ENCODE assay signal across 11 cellular contexts in the genomic region with DNA sequence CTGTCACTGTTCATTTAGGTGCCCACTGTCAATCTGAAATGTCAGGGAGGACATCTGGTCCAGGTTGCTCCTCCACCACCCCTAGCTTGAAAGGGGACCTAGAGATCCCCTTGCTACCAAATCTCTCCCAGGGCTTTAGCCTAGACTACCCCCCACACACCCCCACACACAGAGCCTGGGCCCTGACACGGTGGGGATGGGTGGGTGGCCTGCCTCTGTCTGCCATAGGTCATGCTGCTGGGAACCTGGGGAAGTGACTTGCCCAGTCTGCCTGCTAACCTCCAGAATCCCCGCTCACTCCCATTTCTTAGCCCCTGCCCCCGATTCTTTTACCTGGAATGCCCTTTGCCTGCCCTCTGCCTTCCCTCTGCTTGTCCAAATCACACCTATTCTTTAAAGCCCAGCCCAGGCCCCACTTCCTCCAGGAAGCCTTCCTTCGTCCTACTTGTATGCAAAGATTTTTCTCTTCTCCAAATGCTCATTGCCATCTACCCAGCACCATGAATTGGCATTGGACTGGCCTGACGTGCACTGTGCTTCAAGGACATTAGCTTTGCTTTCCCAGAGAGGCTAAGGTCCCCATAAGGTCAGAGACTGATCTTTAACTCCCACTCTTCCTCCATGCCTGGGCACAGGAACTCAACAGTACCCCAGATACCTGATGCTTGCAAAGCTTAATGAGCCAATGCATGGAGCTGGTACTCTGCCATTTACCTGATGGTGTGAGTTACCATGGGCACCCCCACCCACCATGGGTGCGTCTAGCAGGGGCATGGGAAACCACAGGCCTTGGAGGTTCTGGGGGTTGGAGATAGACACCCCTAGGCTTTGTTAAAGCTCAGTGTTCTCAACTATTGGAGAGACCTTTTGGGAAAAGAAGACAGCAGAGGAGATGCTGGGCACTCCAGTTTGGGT. TPM values are rescaled to one million over a fixed set of nuclear protein-coding genes. Genes with fewer than 3 reads are reported as not detected.
DNase-seq lines count a peak whose midpoint lies in the region; ATAC-seq, FAIRE-seq and TF ChIP-seq lines count a peak whose summit lies in the region.
"Had no signal": no experiment of that assay in that cellular context is flagged by ENCODE, and none has a peak within 500 bp of the region (broad histone marks: within the 10 kb centered on the region; RNA-seq: fewer than 3 reads in every experiment).

No MANE protein-coding gene starts in this region.

- H2BK15ac ChIP-seq in mesenchymal stem cell (ENCODE audit: low read depth, poor library complexity, severe bottlenecking): peak overlapping the region; percentile 76

- no peak for TF ChIP-seq RAD21 in K562 (CRISPR knock-in tag; conservative IDR thresholded peaks at IDR 0.05 in 1 of 2, IDR thresholded peaks at IDR 0.05 in 1 of 2)

- no peak overlapping the region for H2BK5ac ChIP-seq in mesenchymal stem cell (ENCODE audit: low read depth, low read length, poor library complexity, severe bottlenecking)

- H4K91ac ChIP-seq in mesenchymal stem cell (ENCODE audit: low read length): peak overlapping the region; percentile 94

- no peak overlapping the region for H2AFZ ChIP-seq in GM23248
- H2AFZ ChIP-seq in K562 (ENCODE audit: low read depth, low read length): no peak overlapping the region
- no peak overlapping the region for H2AFZ ChIP-seq in mesenchymal stem cell (ENCODE audit: low read depth, low read length)

- H3K4me1 ChIP-seq in GM23248 (ENCODE audit: insufficient read depth): peaks cover 13% of the 10 kb centered on the region; the same call in 1 of the 2 replicates
- peaks cover 21 to 69% of the 10 kb centered on the region in 2 experiments; a peak in 4 of 5 replicates for H3K4me1 ChIP-seq in K562 (replicated peaks in 1 of 2; ENCODE audit: control insufficient read depth in 2 of 2, insufficient read depth in 2 of 2, low read length in 2 of 2)
- H3K4me1 ChIP-seq in mesenchymal stem cell (ENCODE audit: control insufficient read depth, insufficient read depth, low read depth, low read length): peaks cover 57% of the 10 kb centered on the region

- H3K14ac ChIP-seq in mesenchymal stem cell (ENCODE audit: low read length in 2 of 2): no peak overlapping the region

- H4K8ac ChIP-seq in mesenchymal stem cell (ENCODE audit: low read length): peak overlapping the region; percentile 94

- H3K36me3 Mint-ChIP-seq in stimulated activated naive B cell treated with anti-CD40 and anti-IgM and Interleukin-4, amounts not matched to agents 10 μg/mL and 1 μg/mL and 100 μg/mL, for 72 hours: no peaks in the 10 kb centered on the region

- H3K79me2 ChIP-seq in GM23248 (ENCODE audit: insufficient read depth): no peaks in the 10 kb centered on the region
- no peaks in the 10 kb centered on the region for H3K79me2 ChIP-seq in K562 (ENCODE audit: control insufficient read depth, insufficient read depth, low read length)

- H3K4me3 Mint-ChIP-seq in stimulated activated naive B cell treated with anti-CD40 and anti-IgM and Interleukin-4, amounts not matched to agents 10 μg/mL and 1 μg/mL and 100 μg/mL, for 72 hours: peak overlapping the region; percentile 56 to 72

- H3K27ac Mint-ChIP-seq in stimulated activated naive B cell treated with anti-CD40 and anti-IgM and Interleukin-4, amounts not matched to agents 10 μg/mL and 1 μg/mL and 100 μg/mL, for 72 hours: no peak overlapping the region

- POLR2A ChIA-PET in K562 (lab: Yijun Ruan, JAX): interaction anchor here (1.4 to 2.3 kb wide), 3 partner anchors 11 to 23 kb away, joined by 3 to 8 read pairs (median 4); no protein-coding TSS in a partner anchor

- peak overlapping the region; percentile 49 to 82 for H2BK12ac ChIP-seq in mesenchymal stem cell (ENCODE audit: low read length in 2 of 2)

- FAIRE-seq in K562 (lab: Jason Lieb, UNC): peak; percentile 55

- intact Hi-C loops in K562 (cut with micrococcal nuclease): no loop called here

- H3K9me3 Mint-ChIP-seq in stimulated activated naive B cell treated with anti-CD40 and anti-IgM and Interleukin-4, amounts not matched to agents 10 μg/mL and 1 μg/mL and 100 μg/mL, for 72 hours: no peaks in the 10 kb centered on the region

- peaks cover 7% of the 10 kb centered on the region for H3K79me1 ChIP-seq in mesenchymal stem cell (replicated peaks; ENCODE audit: low read length, poor library complexity, severe bottlenecking)

- no peak for TF ChIP-seq CTCF in K562 (IDR thresholded peaks at IDR 0.05 in 2 of 3, conservative IDR thresholded peaks at IDR 0.05 in 1 of 3; ENCODE audit: insufficient read depth in 2 of 3, low read depth in 1 of 3, low read length in 3 of 3)

- H3K9me1 ChIP-seq in K562 (ENCODE audit: control insufficient read depth, insufficient read depth, low read length): no peaks in the 10 kb centered on the region

- H3F3A ChIP-seq in GM23248 (ENCODE audit: insufficient read depth): no peaks in the 10 kb centered on the region; the same call in 1 of the 2 replicates

- H3K4me2 ChIP-seq in GM23248 (ENCODE audit: unreplicated experiment): peak overlapping the region; percentile 91
- no peak overlapping the region for H3K4me2 ChIP-seq in K562 (ENCODE audit: insufficient read depth, low read length)
- no peak overlapping the region for H3K4me2 ChIP-seq in mesenchymal stem cell (ENCODE audit: low read length, poor library complexity, severe bottlenecking)

- H3K9me2 ChIP-seq in GM23248 (ENCODE audit: insufficient read depth): no peaks in the 10 kb centered on the region

- DNase-seq in GM23248 (no peak), K562 (ENCODE audit: extremely low read depth in 1 of 4, low spot score in 3 of 4) (no peak), mesenchymal stem cell (no peak), NCI-H187 (lab: John Stamatoyannopoulos, UW) (no peak), activated T-cell treated with anti-CD3 and anti-CD28 coated beads for 4 hours (no peak), AG08396 (ENCODE audit: low spot score) (no peak)
- no peak for DNase-seq in stimulated activated naive B cell treated with anti-CD40 and anti-IgM and Interleukin-4, amounts not matched to agents 10 μg/mL and 1 μg/mL and 100 μg/mL, for 72 hours
- DNase-seq: NCI-H1092 had no signal

- peaks cover 71 to 80% of the 10 kb centered on the region in 2 donors for H3K27me3 Mint-ChIP-seq in stimulated activated naive B cell treated with anti-CD40 and anti-IgM and Interleukin-4, amounts not matched to agents 10 μg/mL and 1 μg/mL and 100 μg/mL, for 72 hours

- peak overlapping the region; percentile 90; the same call in 1 of the 2 replicates for H3K9ac ChIP-seq in GM23248
- H3K9ac ChIP-seq in K562 (ENCODE audit: insufficient read depth in 1 of 2, low read depth in 2 of 2, low read length in 2 of 2): no peak overlapping the region; a peak in 1 of 4 replicates
- peak overlapping the region; percentile 81 for H3K9ac ChIP-seq in mesenchymal stem cell (ENCODE audit: low read length)

- H3K27ac ChIP-seq in GM23248 (no peak overlapping the region), K562 (ENCODE audit: extremely low read depth, low read depth, low read length) (no peak overlapping the region), mesenchymal stem cell (ENCODE audit: low read length, poor library complexity, severe bottlenecking) (no peak overlapping the region)

- H2AK5ac ChIP-seq in mesenchymal stem cell (ENCODE audit: low read length, severe bottlenecking): peak overlapping the region; percentile 91

- H2BK120ac ChIP-seq in mesenchymal stem cell (ENCODE audit: low read depth, low read length): peak overlapping the region; percentile 90

- peak overlapping the region; percentile 28 to 74 for H3K18ac ChIP-seq in mesenchymal stem cell (ENCODE audit: low read depth in 1 of 2, low read length in 2 of 2)

- H3K4ac ChIP-seq in mesenchymal stem cell (ENCODE audit: low read depth in 1 of 2, low read length in 2 of 2): peak overlapping the region; percentile 83 to 92

- no TSS peak for BruUV-seq in K562 (replicated peaks; lab: Mats Ljungman, UMichigan)

- H3K27me3 ChIP-seq in GM23248 (replicated peaks; ENCODE audit: insufficient read depth) (no peaks in the 10 kb centered on the region), K562 (ENCODE audit: control insufficient read depth in 2 of 2, insufficient read depth in 2 of 2, low read length in 2 of 2) (peaks cover 38 to 65% of the 10 kb centered on the region in 2 experiments), mesenchymal stem cell (ENCODE audit: control insufficient read depth in 1 of 2, insufficient read depth in 1 of 2, low read length in 2 of 2) (peaks cover 14 to 19% of the 10 kb centered on the region in 2 experiments)

- 68 to 69% methylated on average over 6 of the region's 6 CpGs for WGBS in GM23248 (ENCODE audit: low coverage in 1 of 2, low lambda C conversion rate in 2 of 2, missing lambda C conversion rate in 2 of 2), 2 experiments
- 45% methylated on average over 6 of the region's 6 CpGs for WGBS in K562 (ENCODE audit: insufficient coverage, low coverage, missing lambda C conversion rate)
- WGBS in mesenchymal stem cell: 78% methylated on average over 6 of the region's 6 CpGs

- no peak for TF ChIP-seq EP300 in K562 (IDR thresholded peaks at IDR 0.05; ENCODE audit: low read length)

- H3K36me3 ChIP-seq in GM23248 (ENCODE audit: low read depth): no peaks in the 10 kb centered on the region
- H3K36me3 ChIP-seq in K562 (ENCODE audit: control insufficient read depth, insufficient read depth, low read length): no peaks in the 10 kb centered on the region
- H3K36me3 ChIP-seq in mesenchymal stem cell (ENCODE audit: control insufficient read depth in 1 of 2, insufficient read depth in 2 of 2, low read depth in 1 of 2, low read length in 2 of 2): no peaks in the 10 kb centered on the region

- H3K4me3 ChIP-seq in GM23248 (peak overlapping the region; percentile 98; the same call in 1 of the 2 replicates), K562 (no peak overlapping the region), mesenchymal stem cell (ENCODE audit: insufficient read depth in 1 of 2, low read depth in 1 of 2, low read length in 2 of 2) (peak overlapping the region in 1 of 2 experiments; percentile 79)

- H3K4me1 Mint-ChIP-seq in stimulated activated naive B cell treated with anti-CD40 and anti-IgM and Interleukin-4, amounts not matched to agents 10 μg/mL and 1 μg/mL and 100 μg/mL, for 72 hours: peaks cover 34 to 54% of the 10 kb centered on the region in 2 donors

- no peak for ATAC-seq in K562
- no peak for ATAC-seq in stimulated activated naive B cell treated with anti-CD40 and anti-IgM and Interleukin-4, amounts not matched to agents 10 μg/mL and 1 μg/mL and 100 μg/mL, for 72 hours (replicated peaks)
- ATAC-seq in GM18868 (IDR thresholded peaks at IDR 0.05; ENCODE audit: unreplicated experiment): no peak

- in situ Hi-C loops in GM23248 (cut with MboI) (no loop called here), K562 (cut with MboI) (no loop called here)

- CTCF ChIA-PET in K562 (lab: Yijun Ruan, JAX; ENCODE audit: low intra/inter-chr PET ratio): no interaction called here

- H4K20me1 ChIP-seq in GM23248 (ENCODE audit: insufficient read depth): no peaks in the 10 kb centered on the region
- peaks cover 31% of the 10 kb centered on the region for H4K20me1 ChIP-seq in K562 (replicated peaks; ENCODE audit: control insufficient read depth, insufficient read depth, low read length)

- TF ChIP-seq POLR2A in K562 (conservative IDR thresholded peaks at IDR 0.05): no peak

- H3K9me3 ChIP-seq in GM23248 (ENCODE audit: low read depth) (no peaks in the 10 kb centered on the region), K562 (replicated peaks; ENCODE audit: control insufficient read depth, insufficient read depth, low read depth, low read length) (no peaks in the 10 kb centered on the region), mesenchymal stem cell (ENCODE audit: control insufficient read depth, low read length) (no peaks in the 10 kb centered on the region)

- no peak overlapping the region for H3K23ac ChIP-seq in mesenchymal stem cell (ENCODE audit: low read length in 2 of 2)

RNA-seq across cellular contexts. Expression of gene SMARCD3, which starts 1.9 kb away (rescaled TPM):
- total RNA-seq in GM23248 (2014; rRNA removed; shearing (Covaris generic)): 32.2 and 34.0 TPM in 2 replicates
- polyA plus RNA-seq in GM23248 (2016; fragmentation: Nextera tagmentation; extraction: Ambion mirVana) (19.8 and 22.4 TPM in 2 replicates), K562 (2011; rRNA removed) (2.7 and 4.6 TPM in 2 replicates), K562 (2014; fragmentation: Illumina TruSeq; extraction: Trizol) (1.9 and 2.6 TPM in 2 replicates), K562 (2014; fragmentation: Nextera tagmentation; extraction: Ambion mirVana) (under 1 TPM; 0.43 to 0.46 TPM), K562 (2014; rRNA removed) (2.6 and 3.0 TPM in 2 replicates)
- total RNA-seq in K562 (2011; cell fraction: chromatin; rRNA removed; ENCODE audit: low replicate concordance): 10.6 and 29.3 TPM in 2 replicates
- total RNA-seq in K562 (2011; cell fraction: nucleolus; rRNA removed): 11.1 and 13.0 TPM in 2 replicates
- total RNA-seq in K562 (2011; cell fraction: nucleoplasm; rRNA removed): 9.4 and 19.5 TPM in 2 replicates
- total RNA-seq in K562 (2014; rRNA removed) (2.2 and 2.9 TPM in 2 replicates), K562 (2014; rRNA removed; fragmentation: Illumina TruSeq; extraction: Trizol) (1.2 and 1.3 TPM in 2 replicates), K562 (2015; rRNA removed; fragmentation: Illumina TruSeq; extraction: Trizol) (1.5 and 1.8 TPM in 2 replicates), K562 (2021) (2.3 and 3.6 TPM in 2 replicates)
- polyA plus RNA-seq in K562 (2011; cell fraction: cytosol; rRNA removed): 3.2 and 4.4 TPM in 2 replicates
- 26.3 and 28.4 TPM in 2 replicates for polyA plus RNA-seq in K562 (2011; cell fraction: nucleus; rRNA removed)
- polyA plus RNA-seq in K562 (2012): 6.9 and 15.2 TPM in 2 replicates
- 1.2 and 1.3 TPM in 2 replicates for polyA minus RNA-seq in K562 (2011; rRNA and poly(A)+ RNA removed)
- polyA minus RNA-seq in K562 (2011; cell fraction: cytosol; rRNA and poly(A)+ RNA removed): 1.9 and 2.6 TPM in 2 replicates
- 3.0 and 3.2 TPM in 2 replicates for polyA minus RNA-seq in K562 (2011; cell fraction: nucleus; rRNA and poly(A)+ RNA removed)
- polyA plus RNA-seq in mesenchymal stem cell (2013, experiment 1 of 2): 81.8 TPM
- 74.6 TPM for polyA plus RNA-seq in mesenchymal stem cell (2013, experiment 2 of 2)

RNA-seq across cellular contexts. Expression of gene CHPF2, which starts 18.2 kb away (rescaled TPM):
- total RNA-seq in GM23248 (2014; rRNA removed; shearing (Covaris generic)): 120 and 139 TPM in 2 replicates
- polyA plus RNA-seq in GM23248 (2016; fragmentation: Nextera tagmentation; extraction: Ambion mirVana): 48.0 and 51.3 TPM in 2 replicates
- total RNA-seq in K562 (2011; cell fraction: chromatin; rRNA removed; ENCODE audit: low replicate concordance): 109 and 238 TPM in 2 replicates
- total RNA-seq in K562 (2011; cell fraction: nucleolus; rRNA removed): 182 and 210 TPM in 2 replicates
- total RNA-seq in K562 (2011; cell fraction: nucleoplasm; rRNA removed): 98.1 and 129 TPM in 2 replicates
- total RNA-seq in K562 (2014; rRNA removed): 18.8 and 21.4 TPM in 2 replicates
- 6.1 and 7.1 TPM in 2 replicates for total RNA-seq in K562 (2014; rRNA removed; fragmentation: Illumina TruSeq; extraction: Trizol)
- total RNA-seq in K562 (2015; rRNA removed; fragmentation: Illumina TruSeq; extraction: Trizol): 12.0 and 13.1 TPM in 2 replicates
- total RNA-seq in K562 (2021): 29.7 and 32.8 TPM in 2 replicates
- 10.5 and 14.3 TPM in 2 replicates for polyA plus RNA-seq in K562 (2011; rRNA removed)
- polyA plus RNA-seq in K562 (2011; cell fraction: cytosol; rRNA removed): 10.5 and 18.5 TPM in 2 replicates
- polyA plus RNA-seq in K562 (2011; cell fraction: nucleus; rRNA removed): 112 and 142 TPM in 2 replicates
- polyA plus RNA-seq in K562 (2012): 13.7 and 35.4 TPM in 2 replicates
- 8.4 and 10.8 TPM in 2 replicates for polyA plus RNA-seq in K562 (2014; fragmentation: Illumina TruSeq; extraction: Trizol)
- under 1 TPM; 0.08 to 0.24 TPM for polyA plus RNA-seq in K562 (2014; fragmentation: Nextera tagmentation; extraction: Ambion mirVana)
- polyA plus RNA-seq in K562 (2014; rRNA removed): 17.8 and 18.3 TPM in 2 replicates
- 16.5 and 17.8 TPM in 2 replicates for polyA minus RNA-seq in K562 (2011; rRNA and poly(A)+ RNA removed)
- polyA minus RNA-seq in K562 (2011; cell fraction: cytosol; rRNA and poly(A)+ RNA removed): 16.9 and 19.6 TPM in 2 replicates
- polyA minus RNA-seq in K562 (2011; cell fraction: nucleus; rRNA and poly(A)+ RNA removed): 86.3 and 114 TPM in 2 replicates
- 73.1 TPM for polyA plus RNA-seq in mesenchymal stem cell (2013, experiment 1 of 2)
- polyA plus RNA-seq in mesenchymal stem cell (2013, experiment 2 of 2): 72.6 TPM

RNA-seq across cellular contexts. Expression of gene ABCF2, which starts 23.4 kb away (rescaled TPM):
- 69.7 and 74.9 TPM in 2 replicates for total RNA-seq in GM23248 (2014; rRNA removed; shearing (Covaris generic))
- 40.7 and 40.9 TPM in 2 replicates for polyA plus RNA-seq in GM23248 (2016; fragmentation: Nextera tagmentation; extraction: Ambion mirVana)
- total RNA-seq in K562 (2011; cell fraction: chromatin; rRNA removed; ENCODE audit: low replicate concordance): 65.4 and 103 TPM in 2 replicates
- 49.7 and 54.7 TPM in 2 replicates for total RNA-seq in K562 (2011; cell fraction: nucleolus; rRNA removed)
- 43.1 and 48.4 TPM in 2 replicates for total RNA-seq in K562 (2011; cell fraction: nucleoplasm; rRNA removed)
- 117 and 145 TPM in 2 replicates for total RNA-seq in K562 (2014; rRNA removed)
- total RNA-seq in K562 (2014; rRNA removed; fragmentation: Illumina TruSeq; extraction: Trizol): 79.5 and 110 TPM in 2 replicates
- total RNA-seq in K562 (2015; rRNA removed; fragmentation: Illumina TruSeq; extraction: Trizol): 113 TPM in 2 replicates
- 122 and 129 TPM in 2 replicates for total RNA-seq in K562 (2021)
- 43.1 and 62.1 TPM in 2 replicates for polyA plus RNA-seq in K562 (2011; rRNA removed)
- 54.5 and 89.8 TPM in 2 replicates for polyA plus RNA-seq in K562 (2011; cell fraction: cytosol; rRNA removed)
- polyA plus RNA-seq in K562 (2011; cell fraction: nucleus; rRNA removed): 36.6 and 65.1 TPM in 2 replicates
- 64.0 and 75.1 TPM in 2 replicates for polyA plus RNA-seq in K562 (2012)
- polyA plus RNA-seq in K562 (2014; fragmentation: Illumina TruSeq; extraction: Trizol): 165 and 177 TPM in 2 replicates
- polyA plus RNA-seq in K562 (2014; fragmentation: Nextera tagmentation; extraction: Ambion mirVana): 100 to 1,000 TPM; 103 to 224 TPM
- polyA plus RNA-seq in K562 (2014; rRNA removed): 88.2 and 97.5 TPM in 2 replicates
- 49.7 and 116 TPM in 2 replicates for polyA minus RNA-seq in K562 (2011; rRNA and poly(A)+ RNA removed)
- polyA minus RNA-seq in K562 (2011; cell fraction: cytosol; rRNA and poly(A)+ RNA removed): 23.5 and 52.3 TPM in 2 replicates
- 17.1 and 26.5 TPM in 2 replicates for polyA minus RNA-seq in K562 (2011; cell fraction: nucleus; rRNA and poly(A)+ RNA removed)
- polyA plus RNA-seq in mesenchymal stem cell (2013, experiment 1 of 2): 26.1 TPM
- 25.0 TPM for polyA plus RNA-seq in mesenchymal stem cell (2013, experiment 2 of 2)

RNA-seq across cellular contexts. Expression of gene H2BK1, which starts 40.1 kb away (rescaled TPM):
- total RNA-seq in GM23248 (2014; rRNA removed; shearing (Covaris generic)): not detected in 2 replicates
- polyA plus RNA-seq in GM23248 (2016; fragmentation: Nextera tagmentation; extraction: Ambion mirVana): not detected in 2 replicates
- total RNA-seq in K562 (2011; cell fraction: chromatin; rRNA removed; ENCODE audit: low replicate concordance): 1.00 TPM in 1 of 2 replicates, not detected in the other
- total RNA-seq in K562 (2011; cell fraction: nucleolus; rRNA removed): 1.6 and 4.0 TPM in 2 replicates
- total RNA-seq in K562 (2011; cell fraction: nucleoplasm; rRNA removed): 1.2 TPM in 1 of 2 replicates, not detected in the other
- not detected in 2 replicates for total RNA-seq in K562 (2014; rRNA removed)
- not detected in 2 replicates for total RNA-seq in K562 (2014; rRNA removed; fragmentation: Illumina TruSeq; extraction: Trizol)
- total RNA-seq in K562 (2015; rRNA removed; fragmentation: Illumina TruSeq; extraction: Trizol): not detected in 2 replicates
- total RNA-seq in K562 (2021): not detected in 2 replicates
- not detected in 2 replicates for polyA plus RNA-seq in K562 (2011; rRNA removed)
- polyA plus RNA-seq in K562 (2011; cell fraction: cytosol; rRNA removed): not detected in 2 replicates
- polyA plus RNA-seq in K562 (2011; cell fraction: nucleus; rRNA removed): 0.53 TPM in 1 of 2 replicates, not detected in the other
- not detected in 2 replicates for polyA plus RNA-seq in K562 (2012)
- not detected in 2 replicates for polyA plus RNA-seq in K562 (2014; fragmentation: Illumina TruSeq; extraction: Trizol)
- not detected for polyA plus RNA-seq in K562 (2014; fragmentation: Nextera tagmentation; extraction: Ambion mirVana)
- not detected in 2 replicates for polyA plus RNA-seq in K562 (2014; rRNA removed)
- not detected in 2 replicates for polyA minus RNA-seq in K562 (2011; rRNA and poly(A)+ RNA removed)
- polyA minus RNA-seq in K562 (2011; cell fraction: cytosol; rRNA and poly(A)+ RNA removed): not detected in 2 replicates
- not detected in 2 replicates for polyA minus RNA-seq in K562 (2011; cell fraction: nucleus; rRNA and poly(A)+ RNA removed)
- not detected for polyA plus RNA-seq in mesenchymal stem cell (2013, experiment 1 of 2)
- not detected for polyA plus RNA-seq in mesenchymal stem cell (2013, experiment 2 of 2)
- total RNA-seq: endothelial cell of umbilical vein, SK-MEL-5 had no signal
- polyA plus RNA-seq: endothelial cell of umbilical vein had no signal

Comparison
In these comparisons a context has a peak if more than half of its experiments do, and no peak if none do; other contexts are left out.
1. H3K9ac ChIP-seq: peak in GM23248 (single experiment) and mesenchymal stem cell (single experiment); none in K562 (0 of 2).